In genomic region chr5:78638973-78639669, GRCh38 we compare ENCODE assay signal across 11 cellular contexts. TPM values are rescaled to one million over a fixed set of nuclear protein-coding genes. Genes with fewer than 3 reads are reported as not detected.
DNase-seq lines count a peak whose midpoint lies in the region; ATAC-seq and TF ChIP-seq lines count a peak whose summit lies in the region.
"Had no signal": no experiment of that assay in that cellular context is flagged by ENCODE, and none has a peak within 500 bp of the region (broad histone marks: within the 10 kb centered on the region; RNA-seq: fewer than 3 reads in every experiment).

No MANE protein-coding gene starts in this region.

- peaks cover 62% of the 10 kb centered on the region for H4K20me1 ChIP-seq in neural progenitor cell (ENCODE audit: low read depth)

- no peak overlapping the region for H2AFZ ChIP-seq in neural progenitor cell (replicated peaks)

- ATAC-seq in stimulated activated naive CD8-positive, alpha-beta T cell treated with anti-CD3 and anti-CD28 coated beads, Interleukin-15, Interleukin-2, amounts not matched to agents 100 U/mL and 50 U/mL, for 24 hours, result no peak
- ATAC-seq: activated T-cell treated with anti-CD3 and anti-CD28 coated beads, Interleukin-2, amount 50 U/mL, for 4 hours had no signal

- no peak overlapping the region for H3K4me3 ChIP-seq in neural progenitor cell
- no peak overlapping the region for H3K4me3 ChIP-seq in vagina
- H3K4me3 ChIP-seq: spleen had no signal

- intact Hi-C loops in vagina (cut with DNase I), result no loop called here

- H3K27ac ChIP-seq in neural progenitor cell (no peak overlapping the region), vagina (peak overlapping the region; percentile 54)
- H3K27ac ChIP-seq: spleen had no signal

- TF ChIP-seq CTCF in chondrocyte (IDR thresholded peaks at IDR 0.05), result no peak
- TF ChIP-seq CTCF in neural progenitor cell (IDR thresholded peaks at IDR 0.05), result no peak
- TF ChIP-seq CTCF in vagina (IDR thresholded peaks at IDR 0.05), result no peak

- DNase-seq in stimulated activated naive CD8-positive, alpha-beta T cell treated with anti-CD3 and anti-CD28 coated beads, Interleukin-15, Interleukin-2, amounts not matched to agents 100 U/mL and 50 U/mL, for 24 hours, result no peak
- no peak for DNase-seq in chondrocyte (ENCODE audit: low spot score)
- DNase-seq in neural progenitor cell (ENCODE audit: low spot score), result no peak
- peak in 1 of 2 donors; percentile 49 for DNase-seq in vagina (ENCODE audit: extremely low spot score in 2 of 2)
- no peak for DNase-seq in NCI-H2171 treated with DMSO at 0.1 percent for 48 hours (lab: John Stamatoyannopoulos, UW)
- DNase-seq in NCI-H1105 (lab: John Stamatoyannopoulos, UW), result no peak
- DNase-seq in activated CD4-positive, alpha-beta T cell treated with anti-CD3 and anti-CD28 coated beads, Interleukin-2, amount 50 U/mL, for 1 hour, result no peak
- DNase-seq: activated CD4-positive, CD25-positive, alpha-beta regulatory T cell treated with anti-CD3 and anti-CD28 coated beads, Interleukin-2, amount 50 U/mL, for 72 hours; activated T-cell treated with anti-CD3 and anti-CD28 coated beads, Interleukin-2, amount 50 U/mL, for 4 hours; spleen had no signal

- peak overlapping the region; percentile 57 for H3K27ac Mint-ChIP-seq in stimulated activated naive CD8-positive, alpha-beta T cell treated with anti-CD3 and anti-CD28 coated beads, Interleukin-15, Interleukin-2, amounts not matched to agents 100 ng/mL and 50 ng/mL, for 24 hours
- H3K27ac Mint-ChIP-seq in chondrocyte (ENCODE audit: unreplicated experiment) (peak overlapping the region; percentile 38), neural progenitor cell (peak overlapping the region; percentile 73)

- H3K4me1 Mint-ChIP-seq in stimulated activated naive CD8-positive, alpha-beta T cell treated with anti-CD3 and anti-CD28 coated beads, Interleukin-15, Interleukin-2, amounts not matched to agents 100 ng/mL and 50 ng/mL, for 24 hours (ENCODE audit: low read depth), result no peaks in the 10 kb centered on the region
- peaks cover 81% of the 10 kb centered on the region for H3K4me1 Mint-ChIP-seq in chondrocyte (ENCODE audit: low read depth)
- H3K4me1 Mint-ChIP-seq in neural progenitor cell, result peaks cover 33% of the 10 kb centered on the region

- H3K9me3 Mint-ChIP-seq in stimulated activated naive CD8-positive, alpha-beta T cell treated with anti-CD3 and anti-CD28 coated beads, Interleukin-15, Interleukin-2, amounts not matched to agents 100 ng/mL and 50 ng/mL, for 24 hours, result no peaks in the 10 kb centered on the region
- H3K9me3 Mint-ChIP-seq in chondrocyte (ENCODE audit: low read depth) (no peaks in the 10 kb centered on the region), neural progenitor cell (no peaks in the 10 kb centered on the region)
- H3K9me3 Mint-ChIP-seq: activated T-cell treated with anti-CD3 and anti-CD28 coated beads, Interleukin-2, amount 50 U/mL, for 4 hours had no signal

- no peak overlapping the region for H3K4me3 Mint-ChIP-seq in stimulated activated naive CD8-positive, alpha-beta T cell treated with anti-CD3 and anti-CD28 coated beads, Interleukin-15, Interleukin-2, amounts not matched to agents 100 ng/mL and 50 ng/mL, for 24 hours
- no peak overlapping the region for H3K4me3 Mint-ChIP-seq in chondrocyte (ENCODE audit: unreplicated experiment)
- peak overlapping the region; percentile 4 for H3K4me3 Mint-ChIP-seq in neural progenitor cell
- H3K4me3 Mint-ChIP-seq: activated T-cell treated with anti-CD3 and anti-CD28 coated beads, Interleukin-2, amount 50 U/mL, for 4 hours had no signal

- no peaks in the 10 kb centered on the region for H3K36me3 Mint-ChIP-seq in stimulated activated naive CD8-positive, alpha-beta T cell treated with anti-CD3 and anti-CD28 coated beads, Interleukin-15, Interleukin-2, amounts not matched to agents 100 ng/mL and 50 ng/mL, for 24 hours (ENCODE audit: low read depth)
- peaks cover under 1% of the 10 kb centered on the region for H3K36me3 Mint-ChIP-seq in chondrocyte (ENCODE audit: low read depth)
- H3K36me3 Mint-ChIP-seq in neural progenitor cell, result peaks cover 16% of the 10 kb centered on the region

- peak overlapping the region; percentile 49 for H3K4me2 ChIP-seq in neural progenitor cell

- H3K27me3 ChIP-seq in neural progenitor cell, result no peaks in the 10 kb centered on the region
- H3K27me3 ChIP-seq in vagina, result no peaks in the 10 kb centered on the region
- H3K27me3 ChIP-seq: spleen had no signal

- TF ChIP-seq POLR2A in vagina (IDR thresholded peaks at IDR 0.05), result no peak

- peaks cover 94% of the 10 kb centered on the region for H3K79me2 ChIP-seq in neural progenitor cell (ENCODE audit: low read depth)

- no peaks in the 10 kb centered on the region for H3K36me3 ChIP-seq in neural progenitor cell
- H3K36me3 ChIP-seq in vagina, result no peaks in the 10 kb centered on the region
- H3K36me3 ChIP-seq: spleen had no signal

- no peaks in the 10 kb centered on the region for H3F3A ChIP-seq in neural progenitor cell (ENCODE audit: low read depth)

- H3K4me1 ChIP-seq in neural progenitor cell, result peaks cover 30% of the 10 kb centered on the region
- H3K4me1 ChIP-seq in vagina, result peaks cover 49% of the 10 kb centered on the region

- H3K9ac ChIP-seq in neural progenitor cell, result no peak overlapping the region

- H3K9me3 ChIP-seq in neural progenitor cell (ENCODE audit: low read depth) (no peaks in the 10 kb centered on the region), vagina (no peaks in the 10 kb centered on the region)
- H3K9me3 ChIP-seq: spleen had no signal

- H3K27me3 Mint-ChIP-seq in stimulated activated naive CD8-positive, alpha-beta T cell treated with anti-CD3 and anti-CD28 coated beads, Interleukin-15, Interleukin-2, amounts not matched to agents 100 ng/mL and 50 ng/mL, for 24 hours, result peaks cover 15% of the 10 kb centered on the region
- H3K27me3 Mint-ChIP-seq in chondrocyte (ENCODE audit: low read depth), result no peaks in the 10 kb centered on the region
- H3K27me3 Mint-ChIP-seq in neural progenitor cell (ENCODE audit: insufficient read depth, low read depth), result peaks cover 2% of the 10 kb centered on the region

RNA-seq across cellular contexts. Expression of gene LHFPL2, which starts 9.5 kb away (rescaled TPM):
- total RNA-seq in chondrocyte, result 45.4 to 49.6 TPM (median 49.4 TPM) in 3 replicates
- 20.6 and 21.1 TPM in 2 replicates for total RNA-seq in neural progenitor cell (ENCODE audit: low replicate concordance)
- total RNA-seq in vagina, result 24.8 TPM
